In the genomic region with DNA sequence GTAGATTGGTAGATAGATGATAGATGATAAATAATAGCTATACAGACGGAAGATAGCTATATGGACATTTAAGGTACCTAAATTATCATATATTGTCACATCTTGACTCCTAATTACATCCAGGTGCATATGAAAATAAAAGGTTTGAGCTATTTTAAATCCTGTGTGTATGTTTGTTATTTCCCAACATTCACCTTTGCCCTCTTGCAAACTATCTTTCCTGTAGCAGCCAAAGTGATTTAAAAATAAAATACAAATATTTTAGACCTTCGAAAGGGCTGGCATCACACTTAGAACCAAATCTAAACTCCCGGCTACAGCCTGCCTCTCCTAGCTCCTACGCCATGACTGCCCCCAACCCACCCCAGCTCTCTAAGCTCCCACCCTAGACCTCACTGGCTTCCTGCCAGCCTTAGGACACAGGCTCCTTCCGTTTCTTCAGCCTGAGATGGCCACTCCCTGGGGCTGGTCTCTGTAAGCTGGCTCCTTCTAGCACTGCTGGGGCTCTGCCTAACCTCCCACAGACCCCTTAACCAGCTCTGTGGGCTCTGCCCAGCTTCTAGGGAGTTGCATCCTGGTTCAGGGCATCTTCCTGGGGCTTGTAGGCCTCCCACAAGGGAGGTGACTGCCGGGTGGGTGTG, we compare ENCODE assay signal across 3 cellular contexts.
TF ChIP-seq lines count a peak whose summit lies in the region.

No MANE protein-coding gene starts in this region.

TF ChIP-seq in SK-N-SH treated with all-trans-retinoic acid at 6 μM for 48 hours, 23 proteins besides CTCF, POLR2A, EP300 and RAD21:
- TF ChIP-seq GLIS3 (CRISPR knock-in tag; IDR thresholded peaks at IDR 0.05) (no peak), PPARA (CRISPR knock-in tag; IDR thresholded peaks at IDR 0.05; ENCODE audit: borderline replicate concordance) (no peak), ESRRG (CRISPR knock-in tag; IDR thresholded peaks at IDR 0.05) (no peak), ZC3H10 (CRISPR knock-in tag; IDR thresholded peaks at IDR 0.05) (no peak), ZNF565 (CRISPR knock-in tag; conservative IDR thresholded peaks at IDR 0.05; ENCODE audit: low read depth) (no peak), ISL1 (CRISPR knock-in tag; IDR thresholded peaks at IDR 0.05) (no peak), BACH2 (CRISPR knock-in tag; IDR thresholded peaks at IDR 0.05; ENCODE audit: borderline replicate concordance) (no peak), RARB (CRISPR knock-in tag; IDR thresholded peaks at IDR 0.05) (no peak), CSDC2 (CRISPR knock-in tag; IDR thresholded peaks at IDR 0.05) (no peak), TCF4 (CRISPR knock-in tag; IDR thresholded peaks at IDR 0.05; ENCODE audit: borderline replicate concordance) (no peak), ZNF70 (CRISPR knock-in tag; IDR thresholded peaks at IDR 0.05) (no peak), TOX (CRISPR knock-in tag; IDR thresholded peaks at IDR 0.05; ENCODE audit: borderline replicate concordance) (no peak), ARNTL (CRISPR knock-in tag; IDR thresholded peaks at IDR 0.05; ENCODE audit: borderline replicate concordance, low read depth) (no peak), ZFP3 (CRISPR knock-in tag; IDR thresholded peaks at IDR 0.05) (no peak)
- TF ChIP-seq, protein P1, sequence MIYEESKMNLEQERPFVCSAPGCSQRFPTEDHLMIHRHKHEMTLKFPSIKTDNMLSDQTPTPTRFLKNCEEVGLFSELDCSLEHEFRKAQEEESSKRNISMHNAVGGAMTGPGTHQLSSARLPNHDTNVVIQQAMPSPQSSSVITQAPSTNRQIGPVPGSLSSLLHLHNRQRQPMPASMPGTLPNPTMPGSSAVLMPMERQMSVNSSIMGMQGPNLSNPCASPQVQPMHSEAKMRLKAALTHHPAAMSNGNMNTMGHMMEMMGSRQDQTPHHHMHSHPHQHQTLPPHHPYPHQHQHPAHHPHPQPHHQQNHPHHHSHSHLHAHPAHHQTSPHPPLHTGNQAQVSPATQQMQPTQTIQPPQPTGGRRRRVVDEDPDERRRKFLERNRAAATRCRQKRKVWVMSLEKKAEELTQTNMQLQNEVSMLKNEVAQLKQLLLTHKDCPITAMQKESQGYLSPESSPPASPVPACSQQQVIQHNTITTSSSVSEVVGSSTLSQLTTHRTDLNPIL (CRISPR knock-in tag; IDR thresholded peaks at IDR 0.05; ENCODE audit: low read depth) = no peak
- TF ChIP-seq, protein P2, sequence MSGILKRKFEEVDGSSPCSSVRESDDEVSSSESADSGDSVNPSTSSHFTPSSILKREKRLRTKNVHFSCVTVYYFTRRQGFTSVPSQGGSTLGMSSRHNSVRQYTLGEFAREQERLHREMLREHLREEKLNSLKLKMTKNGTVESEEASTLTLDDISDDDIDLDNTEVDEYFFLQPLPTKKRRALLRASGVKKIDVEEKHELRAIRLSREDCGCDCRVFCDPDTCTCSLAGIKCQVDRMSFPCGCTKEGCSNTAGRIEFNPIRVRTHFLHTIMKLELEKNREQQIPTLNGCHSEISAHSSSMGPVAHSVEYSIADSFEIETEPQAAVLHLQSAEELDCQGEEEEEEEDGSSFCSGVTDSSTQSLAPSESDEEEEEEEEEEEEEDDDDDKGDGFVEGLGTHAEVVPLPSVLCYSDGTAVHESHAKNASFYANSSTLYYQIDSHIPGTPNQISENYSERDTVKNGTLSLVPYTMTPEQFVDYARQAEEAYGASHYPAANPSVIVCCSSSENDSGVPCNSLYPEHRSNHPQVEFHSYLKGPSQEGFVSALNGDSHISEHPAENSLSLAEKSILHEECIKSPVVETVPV (CRISPR knock-in tag; IDR thresholded peaks at IDR 0.05) = no peak
- TF ChIP-seq, protein P3, sequence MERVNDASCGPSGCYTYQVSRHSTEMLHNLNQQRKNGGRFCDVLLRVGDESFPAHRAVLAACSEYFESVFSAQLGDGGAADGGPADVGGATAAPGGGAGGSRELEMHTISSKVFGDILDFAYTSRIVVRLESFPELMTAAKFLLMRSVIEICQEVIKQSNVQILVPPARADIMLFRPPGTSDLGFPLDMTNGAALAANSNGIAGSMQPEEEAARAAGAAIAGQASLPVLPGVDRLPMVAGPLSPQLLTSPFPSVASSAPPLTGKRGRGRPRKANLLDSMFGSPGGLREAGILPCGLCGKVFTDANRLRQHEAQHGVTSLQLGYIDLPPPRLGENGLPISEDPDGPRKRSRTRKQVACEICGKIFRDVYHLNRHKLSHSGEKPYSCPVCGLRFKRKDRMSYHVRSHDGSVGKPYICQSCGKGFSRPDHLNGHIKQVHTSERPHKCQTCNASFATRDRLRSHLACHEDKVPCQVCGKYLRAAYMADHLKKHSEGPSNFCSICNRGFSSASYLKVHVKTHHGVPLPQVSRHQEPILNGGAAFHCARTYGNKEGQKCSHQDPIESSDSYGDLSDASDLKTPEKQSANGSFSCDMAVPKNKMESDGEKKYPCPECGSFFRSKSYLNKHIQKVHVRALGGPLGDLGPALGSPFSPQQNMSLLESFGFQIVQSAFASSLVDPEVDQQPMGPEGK (CRISPR knock-in tag; IDR thresholded peaks at IDR 0.05; ENCODE audit: borderline replicate concordance) = no peak
TF ChIP-seq in SK-N-SH treated with all-trans-retinoic acid at 6 μM for 48 hours: peak in this region for 0.

TF ChIP-seq in SK-N-SH, 30 proteins besides CTCF, POLR2A, EP300 and RAD21:
- TF ChIP-seq NRF1 (IDR thresholded peaks at IDR 0.05; ENCODE audit: low read depth, low read length) = no peak
- no peak for TF ChIP-seq SIN3A (IDR thresholded peaks at IDR 0.05; ENCODE audit: borderline replicate concordance, low read depth, low read length)
- TF ChIP-seq, protein P4, sequence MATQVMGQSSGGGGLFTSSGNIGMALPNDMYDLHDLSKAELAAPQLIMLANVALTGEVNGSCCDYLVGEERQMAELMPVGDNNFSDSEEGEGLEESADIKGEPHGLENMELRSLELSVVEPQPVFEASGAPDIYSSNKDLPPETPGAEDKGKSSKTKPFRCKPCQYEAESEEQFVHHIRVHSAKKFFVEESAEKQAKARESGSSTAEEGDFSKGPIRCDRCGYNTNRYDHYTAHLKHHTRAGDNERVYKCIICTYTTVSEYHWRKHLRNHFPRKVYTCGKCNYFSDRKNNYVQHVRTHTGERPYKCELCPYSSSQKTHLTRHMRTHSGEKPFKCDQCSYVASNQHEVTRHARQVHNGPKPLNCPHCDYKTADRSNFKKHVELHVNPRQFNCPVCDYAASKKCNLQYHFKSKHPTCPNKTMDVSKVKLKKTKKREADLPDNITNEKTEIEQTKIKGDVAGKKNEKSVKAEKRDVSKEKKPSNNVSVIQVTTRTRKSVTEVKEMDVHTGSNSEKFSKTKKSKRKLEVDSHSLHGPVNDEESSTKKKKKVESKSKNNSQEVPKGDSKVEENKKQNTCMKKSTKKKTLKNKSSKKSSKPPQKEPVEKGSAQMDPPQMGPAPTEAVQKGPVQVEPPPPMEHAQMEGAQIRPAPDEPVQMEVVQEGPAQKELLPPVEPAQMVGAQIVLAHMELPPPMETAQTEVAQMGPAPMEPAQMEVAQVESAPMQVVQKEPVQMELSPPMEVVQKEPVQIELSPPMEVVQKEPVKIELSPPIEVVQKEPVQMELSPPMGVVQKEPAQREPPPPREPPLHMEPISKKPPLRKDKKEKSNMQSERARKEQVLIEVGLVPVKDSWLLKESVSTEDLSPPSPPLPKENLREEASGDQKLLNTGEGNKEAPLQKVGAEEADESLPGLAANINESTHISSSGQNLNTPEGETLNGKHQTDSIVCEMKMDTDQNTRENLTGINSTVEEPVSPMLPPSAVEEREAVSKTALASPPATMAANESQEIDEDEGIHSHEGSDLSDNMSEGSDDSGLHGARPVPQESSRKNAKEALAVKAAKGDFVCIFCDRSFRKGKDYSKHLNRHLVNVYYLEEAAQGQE (IDR thresholded peaks at IDR 0.05; ENCODE audit: low read depth, low read length) = no peak
- TF ChIP-seq, protein P5, sequence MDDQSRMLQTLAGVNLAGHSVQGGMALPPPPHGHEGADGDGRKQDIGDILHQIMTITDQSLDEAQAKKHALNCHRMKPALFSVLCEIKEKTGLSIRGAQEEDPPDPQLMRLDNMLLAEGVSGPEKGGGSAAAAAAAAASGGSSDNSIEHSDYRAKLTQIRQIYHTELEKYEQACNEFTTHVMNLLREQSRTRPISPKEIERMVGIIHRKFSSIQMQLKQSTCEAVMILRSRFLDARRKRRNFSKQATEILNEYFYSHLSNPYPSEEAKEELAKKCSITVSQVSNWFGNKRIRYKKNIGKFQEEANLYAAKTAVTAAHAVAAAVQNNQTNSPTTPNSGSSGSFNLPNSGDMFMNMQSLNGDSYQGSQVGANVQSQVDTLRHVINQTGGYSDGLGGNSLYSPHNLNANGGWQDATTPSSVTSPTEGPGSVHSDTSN (IDR thresholded peaks at IDR 0.05) = no peak
- TF ChIP-seq, protein P6, sequence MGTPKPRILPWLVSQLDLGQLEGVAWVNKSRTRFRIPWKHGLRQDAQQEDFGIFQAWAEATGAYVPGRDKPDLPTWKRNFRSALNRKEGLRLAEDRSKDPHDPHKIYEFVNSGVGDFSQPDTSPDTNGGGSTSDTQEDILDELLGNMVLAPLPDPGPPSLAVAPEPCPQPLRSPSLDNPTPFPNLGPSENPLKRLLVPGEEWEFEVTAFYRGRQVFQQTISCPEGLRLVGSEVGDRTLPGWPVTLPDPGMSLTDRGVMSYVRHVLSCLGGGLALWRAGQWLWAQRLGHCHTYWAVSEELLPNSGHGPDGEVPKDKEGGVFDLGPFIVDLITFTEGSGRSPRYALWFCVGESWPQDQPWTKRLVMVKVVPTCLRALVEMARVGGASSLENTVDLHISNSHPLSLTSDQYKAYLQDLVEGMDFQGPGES (IDR thresholded peaks at IDR 0.05; ENCODE audit: low read depth, low read length) = no peak
TF ChIP-seq in SK-N-SH: peak in this region for 0.

TF ChIP-seq in H1, 55 proteins besides CTCF, POLR2A, EP300 and RAD21:
- TF ChIP-seq POLR2AphosphoS5 (IDR thresholded peaks at IDR 0.05; ENCODE audit: low read depth, low read length) = no peak
- TF ChIP-seq TBP (IDR thresholded peaks at IDR 0.05; ENCODE audit: low read depth, low read length) = no peak
- no peak for TF ChIP-seq EZH2 (IDR thresholded peaks at IDR 0.05; ENCODE audit: low read depth, low read length, severe bottlenecking)
- no peak for TF ChIP-seq SP4 (IDR thresholded peaks at IDR 0.05; ENCODE audit: low read length)
- no peak for TF ChIP-seq TCF12 (IDR thresholded peaks at IDR 0.05; ENCODE audit: low read depth, low read length)
- TF ChIP-seq SP2 (IDR thresholded peaks at IDR 0.05; ENCODE audit: low read length) = no peak
- TF ChIP-seq RXRA (IDR thresholded peaks at IDR 0.05; ENCODE audit: insufficient read depth, low read depth, low read length) = no peak
- TF ChIP-seq BRCA1 (IDR thresholded peaks at IDR 0.05; ENCODE audit: low read depth, low read length) = no peak
- no peak for TF ChIP-seq GTF2F1 (IDR thresholded peaks at IDR 0.05; ENCODE audit: borderline replicate concordance, low read depth, low read length)
- no peak for TF ChIP-seq PHF8 (conservative IDR thresholded peaks at IDR 0.05; ENCODE audit: low read depth, low read length)
- no peak for TF ChIP-seq CREB1 (IDR thresholded peaks at IDR 0.05)
- no peak for TF ChIP-seq BCL11A (IDR thresholded peaks at IDR 0.05; ENCODE audit: low read depth in 2 of 2, low read length in 2 of 2)
- TF ChIP-seq, protein P7, sequence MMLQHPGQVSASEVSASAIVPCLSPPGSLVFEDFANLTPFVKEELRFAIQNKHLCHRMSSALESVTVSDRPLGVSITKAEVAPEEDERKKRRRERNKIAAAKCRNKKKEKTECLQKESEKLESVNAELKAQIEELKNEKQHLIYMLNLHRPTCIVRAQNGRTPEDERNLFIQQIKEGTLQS (IDR thresholded peaks at IDR 0.05; ENCODE audit: insufficient read depth, low read depth, low read length) = no peak
- TF ChIP-seq KDM1A (IDR thresholded peaks at IDR 0.05; ENCODE audit: borderline replicate concordance, low read length) = no peak
- no peak for TF ChIP-seq RFX5 (IDR thresholded peaks at IDR 0.05; ENCODE audit: borderline replicate concordance, low read depth, low read length)
- no peak for TF ChIP-seq TAF1 (IDR thresholded peaks at IDR 0.05; ENCODE audit: low read depth, low read length)
